ENCODE assay signal across 11 cellular contexts in genomic region chr9:2292733-2293132, GRCh38.
"Had no signal": no experiment of that assay in that cellular context is flagged by ENCODE, and none has a peak within 500 bp of the region (broad histone marks: within the 10 kb centered on the region; RNA-seq: fewer than 3 reads in every experiment).

No MANE protein-coding gene starts in this region.

- DNase-seq: activated CD4-positive, alpha-beta T cell treated with anti-CD3 and anti-CD28 coated beads, Interleukin-2, amount 10 ng/mL, durations not matched to agents 7 days and 5 days; activated CD4-positive, CD25-positive, alpha-beta regulatory T cell; activated gamma-delta T cell; activated naive CD8-positive, alpha-beta T cell treated with anti-CD3 and anti-CD28 coated beads for 36 hours; naive thymus-derived CD4-positive, alpha-beta T cell; right lobe of liver; stimulated activated CD4-positive, alpha-beta T cell treated with anti-CD3 and anti-CD28 coated beads, Interleukin-4, amount 100 ng/mL, for 24 hours; T-helper 2 cell; testis; uterus had no signal

- H3K9me3 Mint-ChIP-seq: activated CD4-positive, alpha-beta T cell treated with anti-CD3 and anti-CD28 coated beads, Interleukin-2, amount 10 ng/mL, durations not matched to agents 7 days and 5 days; activated naive CD8-positive, alpha-beta T cell treated with anti-CD3 and anti-CD28 coated beads for 36 hours; stimulated activated naive CD8-positive, alpha-beta T cell treated with anti-CD3 and anti-CD28 coated beads, Interleukin-15, Interleukin-2, amounts not matched to agents 100 ng/mL and 50 ng/mL, for 24 hours had no signal

- H3K4me1 ChIP-seq: testis, uterus had no signal

- ATAC-seq: naive thymus-derived CD4-positive, alpha-beta T cell had no signal

- H3K36me3 Mint-ChIP-seq: activated naive CD8-positive, alpha-beta T cell treated with anti-CD3 and anti-CD28 coated beads for 36 hours; naive thymus-derived CD4-positive, alpha-beta T cell had no signal

- H3K27ac ChIP-seq: right lobe of liver, testis, uterus had no signal

- H3K27me3 ChIP-seq: right lobe of liver, testis, uterus had no signal

- H3K4me3 Mint-ChIP-seq: activated CD4-positive, alpha-beta T cell treated with anti-CD3 and anti-CD28 coated beads, Interleukin-2, amount 10 ng/mL, durations not matched to agents 7 days and 5 days; activated naive CD8-positive, alpha-beta T cell treated with anti-CD3 and anti-CD28 coated beads for 36 hours; naive thymus-derived CD4-positive, alpha-beta T cell; stimulated activated naive CD8-positive, alpha-beta T cell treated with anti-CD3 and anti-CD28 coated beads, Interleukin-15, Interleukin-2, amounts not matched to agents 100 ng/mL and 50 ng/mL, for 24 hours had no signal

- H3K9me3 ChIP-seq: right lobe of liver, testis, uterus had no signal

- H3K36me3 ChIP-seq: right lobe of liver, uterus had no signal

- H3K4me1 Mint-ChIP-seq: activated CD4-positive, alpha-beta T cell treated with anti-CD3 and anti-CD28 coated beads, Interleukin-2, amount 10 ng/mL, durations not matched to agents 7 days and 5 days; activated naive CD8-positive, alpha-beta T cell treated with anti-CD3 and anti-CD28 coated beads for 36 hours; naive thymus-derived CD4-positive, alpha-beta T cell had no signal

- H3K27ac Mint-ChIP-seq: activated CD4-positive, alpha-beta T cell treated with anti-CD3 and anti-CD28 coated beads, Interleukin-2, amount 10 ng/mL, durations not matched to agents 7 days and 5 days; activated naive CD8-positive, alpha-beta T cell treated with anti-CD3 and anti-CD28 coated beads for 36 hours; naive thymus-derived CD4-positive, alpha-beta T cell; stimulated activated naive CD8-positive, alpha-beta T cell treated with anti-CD3 and anti-CD28 coated beads, Interleukin-15, Interleukin-2, amounts not matched to agents 100 ng/mL and 50 ng/mL, for 24 hours had no signal

- H3K4me3 ChIP-seq: right lobe of liver, testis, uterus had no signal
